ENCODE assay signal across 9 cellular contexts in genomic region chr9:70480405-70480980, GRCh38.
DNase-seq lines count a peak whose midpoint lies in the region; ATAC-seq and TF ChIP-seq lines count a peak whose summit lies in the region.
"Had no signal": no experiment of that assay in that cellular context is flagged by ENCODE, and none has a peak within 500 bp of the region (broad histone marks: within the 10 kb centered on the region; RNA-seq: fewer than 3 reads in every experiment).

No MANE protein-coding gene starts in this region.

- H3K4me1 ChIP-seq in adipocyte (ENCODE audit: control insufficient read depth, insufficient read depth, low read length) (peaks cover 60% of the 10 kb centered on the region), left ventricle myocardium inferior (peaks cover 96% of the 10 kb centered on the region)

- H3K9ac ChIP-seq in adipocyte (ENCODE audit: low read length): peak overlapping the region; percentile 88

- DNase-seq in GM03348 (ENCODE audit: low spot score) (peak; percentile 38), adipocyte (ENCODE audit: low read depth) (peak; percentile 87), left ventricle myocardium inferior (peak; percentile 88), retinal pigment epithelial cell (ENCODE audit: low read depth) (peak; percentile 59), activated gamma-delta T cell treated with Interleukin-2 at 50 U/mL for 16 hours (no peak), 8988T (no peak)
- no peak for DNase-seq in activated CD8-positive, alpha-beta memory T cell treated with anti-CD3 and anti-CD28 coated beads for 24 hours
- DNase-seq: naive B cell had no signal

- no peak for TF ChIP-seq CTCF in left ventricle myocardium inferior (IDR thresholded peaks at IDR 0.05; ENCODE audit: borderline replicate concordance)
- no peak for TF ChIP-seq CTCF in retinal pigment epithelial cell (conservative IDR thresholded peaks at IDR 0.05; ENCODE audit: low read depth, low read length)

- no peak for ATAC-seq in GM21381 (IDR thresholded peaks at IDR 0.05; ENCODE audit: unreplicated experiment)

- H3K27me3 ChIP-seq in adipocyte (replicated peaks; ENCODE audit: control insufficient read depth, insufficient read depth, low read length) (no peaks in the 10 kb centered on the region), left ventricle myocardium inferior (ENCODE audit: low read depth) (no peaks in the 10 kb centered on the region)

- H3K27ac ChIP-seq in left ventricle myocardium inferior (replicated peaks): peak overlapping the region; percentile 97

- H3K4me3 ChIP-seq in adipocyte (ENCODE audit: low read length): peak overlapping the region; percentile 71
- H3K4me3 ChIP-seq in left ventricle myocardium inferior: peak overlapping the region; percentile 39
- peak overlapping the region; percentile 0 for H3K4me3 ChIP-seq in retinal pigment epithelial cell (ENCODE audit: low read length)

- H3K36me3 ChIP-seq in adipocyte (ENCODE audit: control insufficient read depth, insufficient read depth, low read length, severe bottlenecking) (no peaks in the 10 kb centered on the region), left ventricle myocardium inferior (no peaks in the 10 kb centered on the region)

- no peaks in the 10 kb centered on the region for H3K9me3 ChIP-seq in adipocyte (ENCODE audit: control insufficient read depth, low read length)
- H3K9me3 ChIP-seq in left ventricle myocardium inferior (replicated peaks): no peaks in the 10 kb centered on the region

- intact Hi-C loops in left ventricle myocardium inferior (cut with micrococcal nuclease): loop anchor here (5.0 to 10.0 kb wide), 3 partner anchors 58 to 126 kb away; no protein-coding TSS in a partner anchor

Comparison
In these comparisons a context has a peak if more than half of its experiments do, and no peak if none do; other contexts are left out.
1. DNase-seq: peak in GM03348 (single experiment), adipocyte (single experiment), left ventricle myocardium inferior (single experiment) and retinal pigment epithelial cell (single experiment); none in activated gamma-delta T cell treated with Interleukin-2 at 50 U/mL for 16 hours (single experiment), activated CD8-positive, alpha-beta memory T cell treated with anti-CD3 and anti-CD28 coated beads for 24 hours (single experiment) and 8988T (single experiment).
2. H3K4me3 ChIP-seq: peak in every context shown above with its lines; median percentile 71 in adipocyte; 39 in left ventricle myocardium inferior; 0 in retinal pigment epithelial cell.